8 cellular contexts compared by ENCODE assay signal in genomic region chr12:57475271-57476161, GRCh38. TPM values are rescaled to one million over a fixed set of nuclear protein-coding genes. Genes with fewer than 3 reads are reported as not detected.
A peak's percentile ranks its signal among the peaks of the same experiment; 100 is the strongest.
DNase-seq lines count a peak whose midpoint lies in the region; ATAC-seq and TF ChIP-seq lines count a peak whose summit lies in the region.

No MANE protein-coding gene starts in this region.

- peak overlapping the region; percentile 100 for H3K27ac Mint-ChIP-seq in activated naive CD8-positive, alpha-beta T cell treated with anti-CD3 and anti-CD28 coated beads for 36 hours

- H3K27me3 Mint-ChIP-seq in activated T-cell treated with anti-CD3 and anti-CD28 coated beads, Interleukin-2, amount 50 U/mL, for 4 hours (ENCODE audit: low read depth) = no peaks in the 10 kb centered on the region
- no peaks in the 10 kb centered on the region for H3K27me3 Mint-ChIP-seq in activated naive CD8-positive, alpha-beta T cell treated with anti-CD3 and anti-CD28 coated beads for 36 hours

- WGBS in smooth muscle cell (ENCODE audit: low lambda C conversion rate) = 4% methylated on average over 50 of the region's 84 CpGs

- H3K9me3 Mint-ChIP-seq in activated T-cell treated with anti-CD3 and anti-CD28 coated beads, Interleukin-2, amount 50 U/mL, for 4 hours = no peaks in the 10 kb centered on the region
- no peaks in the 10 kb centered on the region for H3K9me3 Mint-ChIP-seq in activated naive CD8-positive, alpha-beta T cell treated with anti-CD3 and anti-CD28 coated beads for 36 hours

- peaks cover 17% of the 10 kb centered on the region for H3K36me3 Mint-ChIP-seq in activated T-cell treated with anti-CD3 and anti-CD28 coated beads, Interleukin-2, amount 50 U/mL, for 4 hours (ENCODE audit: insufficient read depth)
- peaks cover 58% of the 10 kb centered on the region for H3K36me3 Mint-ChIP-seq in activated naive CD8-positive, alpha-beta T cell treated with anti-CD3 and anti-CD28 coated beads for 36 hours

- H3K36me3 ChIP-seq in iPS-20b (ENCODE audit: insufficient read depth, low read depth, low read length) (no peaks in the 10 kb centered on the region), smooth muscle cell (ENCODE audit: low read depth) (no peaks in the 10 kb centered on the region)

- no peak for TF ChIP-seq CTCF in smooth muscle cell (IDR thresholded peaks at IDR 0.05; ENCODE audit: borderline replicate concordance, insufficient read depth, poor library complexity, severe bottlenecking)

- no peaks in the 10 kb centered on the region for H3F3A ChIP-seq in smooth muscle cell (ENCODE audit: low read depth)

- H3K4me3 ChIP-seq in iPS-20b (ENCODE audit: low read length) (peak overlapping the region; percentile 59), smooth muscle cell (peak overlapping the region; percentile 44)

- H3K4me1 ChIP-seq in iPS-20b (ENCODE audit: insufficient read depth, low read length) = no peaks in the 10 kb centered on the region; the same call in 1 of the 2 replicates
- H3K4me1 ChIP-seq in smooth muscle cell (ENCODE audit: low read depth) = peaks cover 13% of the 10 kb centered on the region

- ATAC-seq in activated T-cell treated with anti-CD3 and anti-CD28 coated beads, Interleukin-2, amount 50 U/mL, for 4 hours = peak; percentile 0 to 1
- no peak for ATAC-seq in esophagus mucosa

- H3K4me1 Mint-ChIP-seq in activated T-cell treated with anti-CD3 and anti-CD28 coated beads, Interleukin-2, amount 50 U/mL, for 4 hours (ENCODE audit: low read depth) = peaks cover 75% of the 10 kb centered on the region
- H3K4me1 Mint-ChIP-seq in activated naive CD8-positive, alpha-beta T cell treated with anti-CD3 and anti-CD28 coated beads for 36 hours = peaks cover 58% of the 10 kb centered on the region

- H3K9ac ChIP-seq in iPS-20b (ENCODE audit: low read depth, low read length) = no peak overlapping the region
- no peak overlapping the region for H3K9ac ChIP-seq in smooth muscle cell (ENCODE audit: low read depth)

- no peak overlapping the region for H2AFZ ChIP-seq in smooth muscle cell (ENCODE audit: low read depth)

- H3K9me3 ChIP-seq in iPS-20b (ENCODE audit: insufficient read depth, low read depth, low read length) (no peaks in the 10 kb centered on the region), smooth muscle cell (replicated peaks; ENCODE audit: low read depth) (no peaks in the 10 kb centered on the region)

- peak overlapping the region; percentile 84 for H3K4me2 ChIP-seq in smooth muscle cell

- DNase-seq in activated T-cell treated with anti-CD3 and anti-CD28 coated beads, Interleukin-2, amount 50 U/mL, for 4 hours = no peak
- no peak for DNase-seq in activated T-cell treated with anti-CD3 and anti-CD28 coated beads for 4 hours
- no peak for DNase-seq in activated naive CD8-positive, alpha-beta T cell treated with anti-CD3 and anti-CD28 coated beads for 36 hours
- no peak for DNase-seq in smooth muscle cell (lab: John Stamatoyannopoulos, UW; ENCODE audit: unreplicated experiment)
- no peak for DNase-seq in medulla oblongata (ENCODE audit: extremely low spot score)
- no peak for DNase-seq in cerebellum (ENCODE audit: low spot score)

- H3K27me3 ChIP-seq in iPS-20b (ENCODE audit: insufficient read depth, low read length) (peaks cover 88% of the 10 kb centered on the region), smooth muscle cell (ENCODE audit: low read depth) (peaks cover 67% of the 10 kb centered on the region)

- H3K4me3 Mint-ChIP-seq in activated T-cell treated with anti-CD3 and anti-CD28 coated beads, Interleukin-2, amount 50 U/mL, for 4 hours = peak overlapping the region; percentile 91
- peak overlapping the region; percentile 90 for H3K4me3 Mint-ChIP-seq in activated naive CD8-positive, alpha-beta T cell treated with anti-CD3 and anti-CD28 coated beads for 36 hours

- H3K27ac ChIP-seq in iPS-20b (ENCODE audit: low read length) (no peak overlapping the region), smooth muscle cell (ENCODE audit: low read depth) (no peak overlapping the region)

- no peaks in the 10 kb centered on the region for H3K79me2 ChIP-seq in smooth muscle cell (ENCODE audit: low read depth)

- no peaks in the 10 kb centered on the region for H4K20me1 ChIP-seq in smooth muscle cell (ENCODE audit: low read depth)

RNA-seq across cellular contexts. Expression of gene ARHGAP9, which starts 4.2 kb away (rescaled TPM):
- 10 to 100 TPM; 54.5 to 64.6 (median 57.7) TPM for total RNA-seq in activated T-cell treated with anti-CD3 and anti-CD28 coated beads, Interleukin-2, amount 50 U/mL, for 4 hours
- total RNA-seq in activated naive CD8-positive, alpha-beta T cell treated with anti-CD3 and anti-CD28 coated beads for 36 hours = 100 to 1,000 TPM; 154 to 162 TPM
- total RNA-seq in smooth muscle cell (1.3 TPM in 1 of 2 replicates, not detected in the other), esophagus mucosa (2.0 TPM), cerebellum (2.1 TPM)
- not detected in 2 replicates for polyA plus RNA-seq in smooth muscle cell

RNA-seq across cellular contexts. Expression of gene MARS1, which starts 12.4 kb away (rescaled TPM):
- total RNA-seq in activated T-cell treated with anti-CD3 and anti-CD28 coated beads, Interleukin-2, amount 50 U/mL, for 4 hours = 100 to 1,000 TPM; 505 to 565 (median 534) TPM
- 100 to 1,000 TPM; 423 to 460 TPM for total RNA-seq in activated naive CD8-positive, alpha-beta T cell treated with anti-CD3 and anti-CD28 coated beads for 36 hours
- total RNA-seq in smooth muscle cell (192 and 629 TPM in 2 replicates), esophagus mucosa (130 TPM), cerebellum (82.4 TPM)
- polyA plus RNA-seq in smooth muscle cell = 186 and 187 TPM in 2 replicates

RNA-seq across cellular contexts. Expression of gene GLI1, which starts 15.9 kb away (rescaled TPM):
- 1 to 10 TPM in 1 of 3 donors, under 1 TPM in 2; 0.46 to 1.7 (median 0.65) TPM for total RNA-seq in activated T-cell treated with anti-CD3 and anti-CD28 coated beads, Interleukin-2, amount 50 U/mL, for 4 hours
- under 1 TPM; 0.56 to 0.62 TPM for total RNA-seq in activated naive CD8-positive, alpha-beta T cell treated with anti-CD3 and anti-CD28 coated beads for 36 hours
- 1.4 and 1.5 TPM in 2 replicates for total RNA-seq in smooth muscle cell
- polyA plus RNA-seq in smooth muscle cell = 0.50 and 1.2 TPM in 2 replicates
- 0.72 TPM for total RNA-seq in esophagus mucosa
- 4.5 TPM for total RNA-seq in cerebellum

RNA-seq across cellular contexts. Expression of gene INHBE, which starts 20.4 kb away (rescaled TPM):
- under 1 TPM in 2 of 3 donors, not detected in 1; 0.24 to 0.27 TPM for total RNA-seq in activated T-cell treated with anti-CD3 and anti-CD28 coated beads, Interleukin-2, amount 50 U/mL, for 4 hours
- total RNA-seq in activated naive CD8-positive, alpha-beta T cell treated with anti-CD3 and anti-CD28 coated beads for 36 hours = 1 to 10 TPM; 1.2 to 1.7 TPM
- total RNA-seq in smooth muscle cell (5.4 and 11.5 TPM in 2 replicates), esophagus mucosa (not detected), cerebellum (not detected)
- polyA plus RNA-seq in smooth muscle cell = 2.1 and 2.3 TPM in 2 replicates

RNA-seq across cellular contexts. Expression of gene INHBC, which starts 40.9 kb away (rescaled TPM):
- total RNA-seq in activated T-cell treated with anti-CD3 and anti-CD28 coated beads, Interleukin-2, amount 50 U/mL, for 4 hours = under 1 TPM in 2 of 3 donors, not detected in 1; 0.14 to 0.15 TPM
- not detected for total RNA-seq in activated naive CD8-positive, alpha-beta T cell treated with anti-CD3 and anti-CD28 coated beads for 36 hours
- total RNA-seq in smooth muscle cell (not detected in 2 replicates), esophagus mucosa (not detected), cerebellum (not detected)
- polyA plus RNA-seq in smooth muscle cell = 0.42 TPM in 1 of 2 replicates, not detected in the other

Comparison
In these comparisons a context has a peak if more than half of its experiments do, and no peak if none do; other contexts are left out.
1. RNA of gene ARHGAP9, which starts 4.2 kb away (total RNA-seq): 154 to 162 TPM in activated naive CD8-positive, alpha-beta T cell treated with anti-CD3 and anti-CD28 coated beads for 36 hours and 54.5 to 64.6 TPM in activated T-cell treated with anti-CD3 and anti-CD28 coated beads, Interleukin-2, amount 50 U/mL, for 4 hours; 2.1 TPM in cerebellum (single experiment), 2.0 TPM in esophagus mucosa (single experiment) and 1.3 TPM in smooth muscle cell; every median in the first group is over 10 times any median in the second.